9 cellular contexts compared by ENCODE assay signal in genomic region chr5:10424124-10424731, GRCh38. TPM values are rescaled to one million over a fixed set of nuclear protein-coding genes. Genes with fewer than 3 reads are reported as not detected.
DNase-seq lines count a peak whose midpoint lies in the region; ATAC-seq and TF ChIP-seq lines count a peak whose summit lies in the region.
"Had no signal": no experiment of that assay in that cellular context is flagged by ENCODE, and none has a peak within 500 bp of the region (broad histone marks: within the 10 kb centered on the region; RNA-seq: fewer than 3 reads in every experiment).

No MANE protein-coding gene starts in this region.

- H3K27ac Mint-ChIP-seq in Calu3 (ENCODE audit: unreplicated experiment), result no peak overlapping the region

- no peaks in the 10 kb centered on the region for H3K4me1 Mint-ChIP-seq in Calu3 (ENCODE audit: low read depth, unreplicated experiment)

- peaks cover 34% of the 10 kb centered on the region for H3K36me3 Mint-ChIP-seq in Calu3 (ENCODE audit: insufficient read depth, unreplicated experiment)

- H3K4me3 ChIP-seq in brain microvascular endothelial cell (ENCODE audit: low read depth, low read length) (no peak overlapping the region), left lung (no peak overlapping the region)
- H3K4me3 ChIP-seq: SK-N-MC had no signal

- H3K9me3 ChIP-seq in left lung, result no peaks in the 10 kb centered on the region

- H3K4me3 Mint-ChIP-seq in Calu3 (ENCODE audit: low read depth, unreplicated experiment), result no peak overlapping the region

- H3K27me3 ChIP-seq in brain microvascular endothelial cell (replicated peaks) (no peaks in the 10 kb centered on the region), left lung (no peaks in the 10 kb centered on the region)

- ATAC-seq in GM21619 (IDR thresholded peaks at IDR 0.05; ENCODE audit: unreplicated experiment) (peak; percentile 45), left lung (peak; percentile 50)

- peaks cover 0 to 33% of the 10 kb centered on the region in 2 donors for H3K4me1 ChIP-seq in left lung

- H3K27ac ChIP-seq in brain microvascular endothelial cell, result no peak overlapping the region
- no peak overlapping the region for H3K27ac ChIP-seq in left lung

- DNase-seq in Calu3, result peak; percentile 12
- peak; percentile 22 for DNase-seq in NCI-H345 (lab: John Stamatoyannopoulos, UW)
- peak; percentile 27 for DNase-seq in brain microvascular endothelial cell
- DNase-seq in left lung, result no peak
- DNase-seq in activated CD4-positive, CD25-positive, alpha-beta regulatory T cell treated with anti-CD3 and anti-CD28 coated beads, Interleukin-2, amount 50 U/mL, for 72 hours, result no peak
- no peak for DNase-seq in activated gamma-delta T cell (lab: John Stamatoyannopoulos, UW)
- DNase-seq in activated T-cell treated with anti-CD3 and anti-CD28 coated beads, Interleukin-2, amount 50 U/mL, for 48 hours, result no peak

- TF ChIP-seq CTCF in Calu3 (IDR thresholded peaks at IDR 0.05; ENCODE audit: unreplicated experiment) (no peak), brain microvascular endothelial cell (IDR thresholded peaks at IDR 0.05; ENCODE audit: low read depth, low read length, missing control alignments) (peak; percentile 77), left lung (IDR thresholded peaks at IDR 0.05) (peak in 1 of 2 donors; percentile 24)

- BruUV-seq in Calu3 (replicated peaks; lab: Mats Ljungman, UMichigan), result no TSS peak

- CTCF ChIA-PET in Calu3 (lab: Charles Lee), result interaction anchor here (1.1 to 2.3 kb wide), 2 partner anchors 71 to 140 kb away, joined by 5 to 8 read pairs; partner anchors contain the start of gene MARCHF6

- no peaks in the 10 kb centered on the region for H3K27me3 Mint-ChIP-seq in Calu3 (ENCODE audit: unreplicated experiment)

- H3K36me3 ChIP-seq in brain microvascular endothelial cell (replicated peaks) (peaks cover 53% of the 10 kb centered on the region), left lung (peaks cover 0 to 75% of the 10 kb centered on the region in 2 donors)

- in situ Hi-C loops in brain microvascular endothelial cell (cut with HindIII; ENCODE audit: low pct_ligation_motif_present, low sequenced_read_pairs), result no loop called here

- no peaks in the 10 kb centered on the region for H3K9me3 Mint-ChIP-seq in Calu3 (ENCODE audit: low read depth, unreplicated experiment)

- intact Hi-C loops in Calu3 (cut with micrococcal nuclease; ENCODE audit: unreplicated experiment) (loop anchor here (1.0 kb wide), 1 partner anchor 140 kb away; no protein-coding TSS in a partner anchor), left lung (cut with DNase I) (loop anchor here in 1 of 2 donors (10.0 kb wide), 1 partner anchor 139 kb away; no protein-coding TSS in a partner anchor)

RNA-seq across cellular contexts. Expression of gene ROPN1L, which starts 17.5 kb away (rescaled TPM):
- 0.40 TPM in 1 of 2 replicates, not detected in the other for total RNA-seq in Calu3 (2022)
- 1 to 10 TPM in 1 of 2 donors, under 1 TPM in 1; 0.50 to 9.5 TPM for total RNA-seq in left lung

Comparison
In these comparisons a context has a peak if more than half of its experiments do, and no peak if none do; other contexts are left out.
1. DNase-seq: peak in Calu3 (single experiment), NCI-H345 (single experiment) and brain microvascular endothelial cell (single experiment); none in left lung (0 of 2), activated CD4-positive, CD25-positive, alpha-beta regulatory T cell treated with anti-CD3 and anti-CD28 coated beads, Interleukin-2, amount 50 U/mL, for 72 hours (single experiment), activated gamma-delta T cell (single experiment) and activated T-cell treated with anti-CD3 and anti-CD28 coated beads, Interleukin-2, amount 50 U/mL, for 48 hours (0 of 2).